Comparison of ENCODE assay signal across 11 cellular contexts in genomic region chr4:17597517-17597916, GRCh38. TPM values are rescaled to one million over a fixed set of nuclear protein-coding genes. Genes with fewer than 3 reads are reported as not detected.
DNase-seq lines count a peak whose midpoint lies in the region; ATAC-seq and TF ChIP-seq lines count a peak whose summit lies in the region.
"Had no signal": no experiment of that assay in that cellular context is flagged by ENCODE, and none has a peak within 500 bp of the region (broad histone marks: within the 10 kb centered on the region; RNA-seq: fewer than 3 reads in every experiment).

No MANE protein-coding gene starts in this region.

- no peak overlapping the region for H4K91ac ChIP-seq in H9 (ENCODE audit: insufficient read length, low read depth, low read length)

- H3K79me2 ChIP-seq in H9 (ENCODE audit: insufficient read depth, low read length) (no peaks in the 10 kb centered on the region), SK-N-SH (ENCODE audit: insufficient read depth) (no peaks in the 10 kb centered on the region)

- DNase-seq in AG09319 (ENCODE audit: extremely low read depth, low read depth), result no peak
- no peak for DNase-seq in H9
- DNase-seq in SK-N-SH, result peak; percentile 21
- DNase-seq in iPS-NIHi11 (ENCODE audit: low spot score), result peak; percentile 21
- DNase-seq in T-helper 17 cell, result no peak
- no peak for DNase-seq in NCI-H345 treated with DMSO at 0.1 percent for 48 hours (lab: John Stamatoyannopoulos, UW; ENCODE audit: unreplicated experiment)
- no peak for DNase-seq in right atrium auricular region (ENCODE audit: low spot score)
- DNase-seq: GOT3, posterior cingulate gyrus had no signal

- H4K20me1 ChIP-seq in H9 (ENCODE audit: control insufficient read depth, insufficient read depth, insufficient read length) (no peaks in the 10 kb centered on the region), SK-N-SH (ENCODE audit: insufficient read depth) (no peaks in the 10 kb centered on the region)

- H2BK5ac ChIP-seq in H9 (ENCODE audit: insufficient read length, low read length), result no peak overlapping the region

- H2BK20ac ChIP-seq in H9 (ENCODE audit: low read depth, low read length, poor library complexity, severe bottlenecking), result no peak overlapping the region

- no peak overlapping the region for H2BK12ac ChIP-seq in H9 (ENCODE audit: insufficient read length, low read depth, low read length)

- no peak overlapping the region for H3T11ph ChIP-seq in H9 (ENCODE audit: low read length)

- no peak overlapping the region for H3K23ac ChIP-seq in H9 (ENCODE audit: insufficient read length, low read depth, low read length)

- H3K27ac Mint-ChIP-seq in H9 (no peak overlapping the region; a peak in 1 of 7 replicates), T-helper 17 cell (no peak overlapping the region)
- H3K27ac Mint-ChIP-seq: activated naive CD4-positive, alpha-beta T cell treated with anti-CD3 and anti-CD28 coated beads, Interleukin-2, amount 50 U/mL, for 72 hours had no signal

- no peak for TF ChIP-seq EP300 in SK-N-SH (IDR thresholded peaks at IDR 0.05; ENCODE audit: borderline replicate concordance in 1 of 2, low read depth in 1 of 2, low read length in 1 of 2)

- no peak overlapping the region for H3K4ac ChIP-seq in H9 (ENCODE audit: low read depth, low read length)

- no peak overlapping the region for H3K27ac ChIP-seq in H9 (ENCODE audit: insufficient read length, low read depth, low read length)
- H3K27ac ChIP-seq in SK-N-SH (ENCODE audit: low read depth in 2 of 2, low read length in 1 of 2), result no peak overlapping the region
- H3K27ac ChIP-seq in right atrium auricular region, result no peak overlapping the region

- H3K9ac ChIP-seq in H9 (ENCODE audit: extremely low read depth, insufficient read length, low read length) (no peak overlapping the region), SK-N-SH (no peak overlapping the region)

- no peak overlapping the region for H3K18ac ChIP-seq in H9 (ENCODE audit: insufficient read length, low read depth, low read length)

- H3K79me1 ChIP-seq in H9 (ENCODE audit: insufficient read depth, low read depth, low read length, poor library complexity, severe bottlenecking), result no peaks in the 10 kb centered on the region

- no peak overlapping the region for H2BK120ac ChIP-seq in H9 (ENCODE audit: low read depth, low read length, poor library complexity, severe bottlenecking)

- no peak overlapping the region for H2AFZ ChIP-seq in H9 (ENCODE audit: low read length)
- H2AFZ ChIP-seq in SK-N-SH (ENCODE audit: low read depth), result no peak overlapping the region

- H3K56ac ChIP-seq in H9 (ENCODE audit: insufficient read length, low read depth, low read length), result no peak overlapping the region

- TF ChIP-seq RAD21 in SK-N-SH (IDR thresholded peaks at IDR 0.05; ENCODE audit: low read length), result peak; percentile 65

- CTCF ChIA-PET in SK-N-SH (lab: Yijun Ruan, JAX), result interaction anchor here (0.6 to 2.3 kb wide), 10 partner anchors 16 to 212 kb away, joined by 3 to 6 read pairs (median 4); partner anchors contain the start of genes DCAF16 and MED28

- H2AK5ac ChIP-seq in H9 (ENCODE audit: insufficient read length, low read length), result no peak overlapping the region

- peak overlapping the region; percentile 37 for H4K5ac ChIP-seq in H9 (ENCODE audit: insufficient read length, low read depth, low read length)

- POLR2A ChIA-PET in SK-N-SH (lab: Yijun Ruan, JAX), result no interaction called here

- H3K9me3 ChIP-seq in H9 (ENCODE audit: control insufficient read depth, low read depth, low read length) (no peaks in the 10 kb centered on the region), SK-N-SH (no peaks in the 10 kb centered on the region), T-helper 17 cell (ENCODE audit: control insufficient read depth, low read length, poor library complexity, severe bottlenecking) (no peaks in the 10 kb centered on the region), right atrium auricular region (no peaks in the 10 kb centered on the region)

- ATAC-seq in HG03565 (IDR thresholded peaks at IDR 0.05; ENCODE audit: unreplicated experiment) (no peak), T-helper 17 cell (no peak)

- no peak overlapping the region for H4K8ac ChIP-seq in H9 (replicated peaks; ENCODE audit: insufficient read length, low read depth, low read length)

- H3K27me3 ChIP-seq in H9 (ENCODE audit: insufficient read depth, low read length), result no peaks in the 10 kb centered on the region
- H3K27me3 ChIP-seq in SK-N-SH (ENCODE audit: insufficient read depth), result no peaks in the 10 kb centered on the region
- H3K27me3 ChIP-seq in right atrium auricular region, result no peaks in the 10 kb centered on the region

- H3K9me2 ChIP-seq in SK-N-SH, result no peaks in the 10 kb centered on the region

- H3F3A ChIP-seq in SK-N-SH (replicated peaks; ENCODE audit: insufficient read depth), result no peaks in the 10 kb centered on the region

- H3K14ac ChIP-seq in H9 (ENCODE audit: insufficient read depth, low read length), result no peak overlapping the region

- no peak overlapping the region for H3K4me2 ChIP-seq in H9 (ENCODE audit: insufficient read depth, insufficient read length, low read length)
- no peak overlapping the region for H3K4me2 ChIP-seq in SK-N-SH

- no peaks in the 10 kb centered on the region for H3K9me3 Mint-ChIP-seq in H9
- H3K9me3 Mint-ChIP-seq: activated naive CD4-positive, alpha-beta T cell treated with anti-CD3 and anti-CD28 coated beads, Interleukin-2, amount 50 U/mL, for 72 hours had no signal

- H3K4me1 ChIP-seq in H9 (ENCODE audit: insufficient read depth, low read length) (no peaks in the 10 kb centered on the region), SK-N-SH (ENCODE audit: control insufficient read depth in 1 of 2, insufficient read depth in 2 of 2, low read depth in 1 of 2, low read length in 1 of 2) (no peaks in the 10 kb centered on the region), right atrium auricular region (no peaks in the 10 kb centered on the region)

- H3K36me3 ChIP-seq in SK-N-SH (replicated peaks in 1 of 2; ENCODE audit: control insufficient read depth in 1 of 2, insufficient read depth in 2 of 2, low read length in 1 of 2) (peaks cover 12 to 49% of the 10 kb centered on the region in 2 experiments), right atrium auricular region (peaks cover 78% of the 10 kb centered on the region)

- TF ChIP-seq CTCF in AG09319 (IDR thresholded peaks at IDR 0.05; ENCODE audit: low read depth, low read length) (peak; percentile 16), H9 (conservative IDR thresholded peaks at IDR 0.05) (peak; percentile 56), SK-N-SH (IDR thresholded peaks at IDR 0.05) (peak; percentile 48), right atrium auricular region (IDR thresholded peaks at IDR 0.05) (no peak)

- H3K4me1 Mint-ChIP-seq in H9, result no peaks in the 10 kb centered on the region
- peaks cover 3% of the 10 kb centered on the region for H3K4me1 Mint-ChIP-seq in T-helper 17 cell

- no peaks in the 10 kb centered on the region for H3K23me2 ChIP-seq in H9 (ENCODE audit: insufficient read length, low read depth, low read length, poor library complexity, severe bottlenecking)

- H3K4me3 Mint-ChIP-seq in H9, result no peak overlapping the region
- no peak overlapping the region for H3K4me3 Mint-ChIP-seq in T-helper 17 cell

- H2BK15ac ChIP-seq in H9 (ENCODE audit: low read depth, low read length), result no peak overlapping the region

- H3K4me3 ChIP-seq in SK-N-SH (ENCODE audit: low read depth in 2 of 2, low read length in 1 of 2) (no peak overlapping the region), right atrium auricular region (no peak overlapping the region)

- no peaks in the 10 kb centered on the region for H3K27me3 Mint-ChIP-seq in H9 (ENCODE audit: low read depth)
- H3K27me3 Mint-ChIP-seq in T-helper 17 cell, result no peaks in the 10 kb centered on the region

- WGBS in H9 (ENCODE audit: extremely low coverage, insufficient read length, low lambda C conversion rate), result no CpG with 5 or more reads among the region's 7 CpGs
- 75% methylated on average over 7 of the region's 7 CpGs for WGBS in SK-N-SH (ENCODE audit: low lambda C conversion rate)

- H3K36me3 Mint-ChIP-seq in H9 (ENCODE audit: insufficient read depth in 1 of 3, low read depth in 3 of 3), result peaks cover 22 to 54% (median 31%) of the 10 kb centered on the region in 3 experiments; a peak in 6 of 7 replicates
- peaks cover 3% of the 10 kb centered on the region for H3K36me3 Mint-ChIP-seq in T-helper 17 cell (ENCODE audit: low read depth)

TF ChIP-seq in SK-N-SH, 30 proteins besides CTCF, POLR2A, EP300 and RAD21:
- TF ChIP-seq SMC3 (IDR thresholded peaks at IDR 0.05; ENCODE audit: low read depth, low read length), result peak; percentile 28; the same call in 1 of the 2 replicates
- TF ChIP-seq GABPA (IDR thresholded peaks at IDR 0.05; ENCODE audit: low read depth), result no peak

RNA-seq across cellular contexts. Expression of gene MED28, which starts 16.9 kb away (rescaled TPM):
- total RNA-seq in H9 (2021) (90.4 and 93.3 TPM in 2 replicates), T-helper 17 cell (10 to 100 TPM; 40.8 to 55.5 TPM), right atrium auricular region (1 to 10 TPM; 5.1 to 5.9 TPM)
- polyA plus RNA-seq in SK-N-SH (2012; rRNA removed), result 5.9 and 7.5 TPM in 2 replicates
- polyA plus RNA-seq in SK-N-SH (2012; cell fraction: cytosol; rRNA removed), result 9.2 and 10.1 TPM in 2 replicates
- polyA plus RNA-seq in SK-N-SH (2012; cell fraction: nucleus; rRNA removed), result 8.5 and 12.6 TPM in 2 replicates

RNA-seq across cellular contexts. Expression of gene LAP3, which starts 20.5 kb away (rescaled TPM):
- total RNA-seq in H9 (2021) (48.1 and 53.2 TPM in 2 replicates), T-helper 17 cell (10 to 100 TPM; 49.6 to 63.5 TPM), right atrium auricular region (10 to 100 TPM; 35.5 to 67.2 TPM)
- polyA plus RNA-seq in SK-N-SH (2012; rRNA removed), result 53.2 and 67.8 TPM in 2 replicates
- polyA plus RNA-seq in SK-N-SH (2012; cell fraction: cytosol; rRNA removed), result 66.9 and 72.0 TPM in 2 replicates
- 33.7 and 42.9 TPM in 2 replicates for polyA plus RNA-seq in SK-N-SH (2012; cell fraction: nucleus; rRNA removed)

Comparison
In these comparisons a context has a peak if more than half of its experiments do, and no peak if none do; other contexts are left out.
1. DNase-seq: peak in SK-N-SH (single experiment) and iPS-NIHi11 (single experiment); none in AG09319 (single experiment), H9 (single experiment), T-helper 17 cell (0 of 3), NCI-H345 treated with DMSO at 0.1 percent for 48 hours (single experiment) and right atrium auricular region (single experiment).
2. CTCF ChIP-seq: peak in AG09319 (single experiment), H9 (single experiment) and SK-N-SH (single experiment); none in right atrium auricular region (0 of 2).
3. RNA of gene MED28, which starts 16.9 kb away (total RNA-seq): 90.4 to 93.3 TPM in H9 and 40.8 to 55.5 TPM in T-helper 17 cell; 5.1 to 5.9 TPM in right atrium auricular region; every median in the first group is over 4 times any median in the second.